ENCODE assay signal across 18 cellular contexts in the genomic region with DNA sequence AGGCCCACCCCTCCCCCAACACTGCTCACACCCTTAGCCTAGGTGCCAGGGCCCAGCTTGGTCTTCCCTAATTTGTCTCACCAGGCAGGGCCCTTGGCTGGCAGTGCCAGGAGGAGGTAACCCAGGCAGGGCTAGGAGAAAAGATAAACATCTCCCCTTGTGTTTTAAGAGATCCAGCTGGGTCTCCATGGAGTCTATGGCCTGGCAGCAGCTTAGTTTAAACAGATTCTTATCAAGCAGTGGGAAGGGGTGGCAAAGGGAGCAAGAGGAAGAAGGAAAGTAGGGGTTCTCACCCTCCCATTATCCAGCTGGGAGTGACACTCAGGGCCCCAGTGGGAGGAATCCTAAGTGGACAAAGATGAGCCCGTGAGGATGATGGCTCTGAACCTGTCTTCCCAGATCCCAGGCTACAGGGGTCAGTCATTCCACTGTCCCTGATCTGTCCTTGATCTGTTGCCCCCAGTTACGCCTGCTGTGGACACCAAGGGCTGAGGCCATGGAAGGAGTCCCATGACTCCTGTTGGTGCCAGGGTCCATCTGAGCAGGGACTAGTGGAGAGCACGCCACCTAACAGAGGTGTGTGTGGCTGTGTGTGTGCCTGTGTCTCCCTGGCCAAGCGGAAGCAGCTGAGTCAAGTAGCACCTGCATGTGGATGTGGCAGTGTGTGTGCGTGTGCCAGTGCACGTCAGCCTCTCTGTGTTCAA. TPM values are rescaled to one million over a fixed set of nuclear protein-coding genes. Genes with fewer than 3 reads are reported as not detected.
DNase-seq lines count a peak whose midpoint lies in the region; ATAC-seq and TF ChIP-seq lines count a peak whose summit lies in the region.
"Had no signal": no experiment of that assay in that cellular context is flagged by ENCODE, and none has a peak within 500 bp of the region (broad histone marks: within the 10 kb centered on the region; RNA-seq: fewer than 3 reads in every experiment).

No MANE protein-coding gene starts in this region.

- no peaks in the 10 kb centered on the region for H3K27me3 ChIP-seq in Caco-2 (replicated peaks; ENCODE audit: control insufficient read depth, insufficient read depth, low read length)
- no peaks in the 10 kb centered on the region for H3K27me3 ChIP-seq in MG63

- H3K9ac ChIP-seq in SK-N-MC (ENCODE audit: insufficient read length), result peak overlapping the region; percentile 29
- H3K9ac ChIP-seq: KMS-11 had no signal

- no peak overlapping the region for H3K4me3 Mint-ChIP-seq in Caco-2 (ENCODE audit: unreplicated experiment)
- H3K4me3 Mint-ChIP-seq in nephron, result peak overlapping the region in 2 of 3 experiments; percentile 3 to 31
- H3K4me3 Mint-ChIP-seq in activated naive CD8-positive, alpha-beta T cell treated with anti-CD3 and anti-CD28 coated beads for 36 hours, result no peak overlapping the region
- H3K4me3 Mint-ChIP-seq: CD4-positive, alpha-beta T cell; central memory CD8-positive, alpha-beta T cell had no signal

- CTCF ChIA-PET in Caco-2 (lab: Charles Lee), result interaction anchor here (0.5 to 1.8 kb wide), 3 partner anchors 66 to 245 kb away, joined by 3 to 4 read pairs (median 3); a partner anchor contains a TSS

- no peak for ATAC-seq in GM18861 (IDR thresholded peaks at IDR 0.05; ENCODE audit: unreplicated experiment)

- TF ChIP-seq CTCF in Caco-2 (IDR thresholded peaks at IDR 0.05; ENCODE audit: insufficient read depth in 1 of 2, low read depth in 1 of 2, low read length in 1 of 2, severe bottlenecking in 1 of 2, unreplicated experiment in 1 of 2), result no peak
- no peak for TF ChIP-seq CTCF in nephron (IDR thresholded peaks at IDR 0.05; ENCODE audit: unreplicated experiment in 3 of 3)
- TF ChIP-seq CTCF in GM20000 (IDR thresholded peaks at IDR 0.05; ENCODE audit: extremely low read depth, missing control alignments), result no peak

- no peaks in the 10 kb centered on the region for H3K9me3 Mint-ChIP-seq in Caco-2 (ENCODE audit: unreplicated experiment)
- no peaks in the 10 kb centered on the region for H3K9me3 Mint-ChIP-seq in nephron
- H3K9me3 Mint-ChIP-seq in activated naive CD8-positive, alpha-beta T cell treated with anti-CD3 and anti-CD28 coated beads for 36 hours, result no peaks in the 10 kb centered on the region
- H3K9me3 Mint-ChIP-seq: CD4-positive, alpha-beta T cell; central memory CD8-positive, alpha-beta T cell had no signal

- H3K4me3 ChIP-seq in Caco-2 (ENCODE audit: low read depth, low read length) (no peak overlapping the region), MG63 (no peak overlapping the region), SK-N-MC (peak overlapping the region; percentile 54)
- H3K4me3 ChIP-seq: HAP-1, skin epidermis had no signal

- H3K4me1 ChIP-seq in Caco-2, result peaks cover 35% of the 10 kb centered on the region
- H3K4me1 ChIP-seq: HAP-1 had no signal

- H3K9me3 ChIP-seq in Caco-2 (no peaks in the 10 kb centered on the region), MG63 (no peaks in the 10 kb centered on the region), SK-N-MC (ENCODE audit: low read depth, low read length) (no peaks in the 10 kb centered on the region)
- H3K9me3 ChIP-seq: HAP-1 had no signal

- H3K4me1 Mint-ChIP-seq in Caco-2 (ENCODE audit: low read depth, unreplicated experiment) (peaks cover 32% of the 10 kb centered on the region), nephron (peaks cover 64% of the 10 kb centered on the region)
- H3K4me1 Mint-ChIP-seq in activated naive CD8-positive, alpha-beta T cell treated with anti-CD3 and anti-CD28 coated beads for 36 hours, result no peaks in the 10 kb centered on the region
- H3K4me1 Mint-ChIP-seq: central memory CD8-positive, alpha-beta T cell had no signal

- POLR2A ChIA-PET in Caco-2 (lab: Charles Lee), result interaction anchor here (1.0 to 1.2 kb wide), 2 partner anchors 21 to 82 kb away, joined by 3 to 5 read pairs; no protein-coding TSS in a partner anchor

- H3K36me3 Mint-ChIP-seq in Caco-2 (ENCODE audit: insufficient read depth, unreplicated experiment) (no peaks in the 10 kb centered on the region), nephron (ENCODE audit: low read depth) (no peaks in the 10 kb centered on the region)
- H3K36me3 Mint-ChIP-seq in activated naive CD8-positive, alpha-beta T cell treated with anti-CD3 and anti-CD28 coated beads for 36 hours, result no peaks in the 10 kb centered on the region

- intact Hi-C loops in Caco-2 (cut with micrococcal nuclease; ENCODE audit: unreplicated experiment), result no loop called here

- no peaks in the 10 kb centered on the region for H3K27me3 Mint-ChIP-seq in Caco-2 (ENCODE audit: insufficient read depth, unreplicated experiment)
- peaks cover 4% of the 10 kb centered on the region for H3K27me3 Mint-ChIP-seq in nephron (ENCODE audit: low read depth)
- peaks cover 10% of the 10 kb centered on the region for H3K27me3 Mint-ChIP-seq in activated naive CD8-positive, alpha-beta T cell treated with anti-CD3 and anti-CD28 coated beads for 36 hours

- H3K27ac ChIP-seq in SK-N-MC (peak overlapping the region; percentile 85), substantia nigra (ENCODE audit: low read depth, low read length, poor library complexity, severe bottlenecking) (no peak overlapping the region)
- H3K27ac ChIP-seq: KMS-11 had no signal

- H3K36me3 ChIP-seq in Caco-2 (ENCODE audit: control insufficient read depth, insufficient read depth, low read length) (no peaks in the 10 kb centered on the region), MG63 (no peaks in the 10 kb centered on the region), SK-N-MC (ENCODE audit: insufficient read depth, low read length) (no peaks in the 10 kb centered on the region)
- H3K36me3 ChIP-seq: HAP-1 had no signal

- H3K27ac Mint-ChIP-seq in Caco-2 (ENCODE audit: unreplicated experiment) (peak overlapping the region; percentile 88), nephron (peak overlapping the region; percentile 79 to 94 (median 86))
- no peak overlapping the region for H3K27ac Mint-ChIP-seq in activated naive CD8-positive, alpha-beta T cell treated with anti-CD3 and anti-CD28 coated beads for 36 hours
- H3K27ac Mint-ChIP-seq: CD4-positive, alpha-beta T cell had no signal

- BruUV-seq in Caco-2 (replicated peaks; lab: Mats Ljungman, UMichigan), result no TSS peak

- DNase-seq in Caco-2 (no peak), MG63 (peak; percentile 12), SK-N-MC (ENCODE audit: low read depth, low spot score) (no peak), substantia nigra (lab: John Stamatoyannopoulos, UW) (no peak), GM20000 (ENCODE audit: low spot score) (no peak)
- no peak for DNase-seq in activated naive CD8-positive, alpha-beta T cell treated with anti-CD3 and anti-CD28 coated beads for 36 hours
- DNase-seq: activated CD4-positive, alpha-beta T cell treated with anti-CD3 and anti-CD28 coated beads for 4 hours; activated effector memory CD4-positive, alpha-beta T cell treated with anti-CD3 and anti-CD28 coated beads, Interleukin-2, amount 50 U/mL, for 16 hours; CD4-positive, alpha-beta T cell; NCI-H524; SW 1271 had no signal

RNA-seq across cellular contexts. Expression of a gene that starts 47.4 kb away (rescaled TPM):
- total RNA-seq in Caco-2 (2022), result not detected in 2 replicates
- total RNA-seq in MG63 (2014; rRNA removed; shearing (Covaris generic); ENCODE audit: low replicate concordance), result 0.95 TPM in 1 of 2 replicates, not detected in the other
- under 1 TPM; 0.19 to 0.30 TPM for total RNA-seq in activated naive CD8-positive, alpha-beta T cell treated with anti-CD3 and anti-CD28 coated beads for 36 hours
- total RNA-seq: esophagus mucosa had no signal

RNA-seq across cellular contexts. Expression of a gene that starts 51.6 kb away (rescaled TPM):
- total RNA-seq in Caco-2 (2022), result 36.4 and 39.5 TPM in 2 replicates
- 29.6 and 46.3 TPM in 2 replicates for total RNA-seq in MG63 (2014; rRNA removed; shearing (Covaris generic); ENCODE audit: low replicate concordance)
- total RNA-seq in activated naive CD8-positive, alpha-beta T cell treated with anti-CD3 and anti-CD28 coated beads for 36 hours, result not detected
- total RNA-seq: CD4-positive, alpha-beta T cell had no signal

Comparison
In these comparisons a context has a peak if more than half of its experiments do, and no peak if none do; other contexts are left out.
1. H3K4me3 Mint-ChIP-seq: peak in nephron (2 of 3); none in Caco-2 (single experiment) and activated naive CD8-positive, alpha-beta T cell treated with anti-CD3 and anti-CD28 coated beads for 36 hours (single experiment).
2. RNA of a gene that starts 51.6 kb away (total RNA-seq): 29.6 to 46.3 TPM in MG63 and 36.4 to 39.5 TPM in Caco-2; not detected in activated naive CD8-positive, alpha-beta T cell treated with anti-CD3 and anti-CD28 coated beads for 36 hours; every median in the first group is over 10 times any median in the second.